8 cellular contexts compared by ENCODE assay signal in the genomic region with DNA sequence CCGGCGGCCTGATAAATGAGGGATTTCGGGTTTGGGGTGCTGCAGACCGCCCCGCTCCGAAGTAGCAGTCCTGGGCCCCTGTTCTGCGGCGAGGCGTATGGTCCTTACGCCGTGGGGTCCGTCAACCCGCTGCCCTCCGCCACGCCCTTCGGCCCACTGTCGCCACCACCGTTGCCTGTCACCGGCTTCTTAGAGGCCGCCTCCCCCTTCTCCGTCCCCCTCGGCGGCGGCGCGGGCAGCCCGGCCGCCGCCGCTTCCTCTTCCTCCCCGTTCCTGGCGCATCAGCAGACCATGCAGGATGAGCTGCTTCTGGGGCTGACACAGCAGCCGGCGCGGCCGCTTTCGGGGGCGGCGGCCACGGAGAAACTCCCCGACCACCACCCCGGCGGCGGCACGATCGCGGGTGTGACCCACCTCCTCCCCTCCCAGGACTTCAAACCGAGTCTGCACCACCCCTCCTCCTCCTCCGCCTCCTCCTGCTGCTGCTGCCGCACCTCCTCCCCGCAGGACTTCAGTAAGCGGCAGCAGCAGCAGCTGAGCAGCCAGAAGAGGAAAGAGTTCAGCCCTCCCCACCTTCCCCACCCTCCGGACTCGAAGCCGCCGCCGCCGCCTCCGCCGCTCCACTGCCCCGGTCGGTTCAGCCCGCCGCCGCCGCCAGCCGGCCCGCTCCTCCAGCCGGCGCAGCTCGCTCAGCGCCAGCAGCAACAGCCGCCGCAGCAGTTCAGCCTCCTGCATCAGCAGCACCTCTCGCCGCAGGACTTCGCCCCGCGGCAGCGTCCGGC. TPM values are rescaled to one million over a fixed set of nuclear protein-coding genes. Genes with fewer than 3 reads are reported as not detected.
DNase-seq lines count a peak whose midpoint lies in the region; ATAC-seq and TF ChIP-seq lines count a peak whose summit lies in the region.

No MANE protein-coding gene starts in this region.

- no peak for TF ChIP-seq POLR2A in ovary (IDR thresholded peaks at IDR 0.05)
- TF ChIP-seq POLR2A in thyroid gland (IDR thresholded peaks at IDR 0.05) = peak in 1 of 2 donors; percentile 81

- H3K27ac ChIP-seq in DOHH2 (ENCODE audit: low read depth, low read length) = peak overlapping the region; percentile 91
- H3K27ac ChIP-seq in ovary = peak overlapping the region; percentile 92 to 100
- H3K27ac ChIP-seq in thyroid gland = peak overlapping the region; percentile 97 to 99 (median 99)

- H3K27me3 ChIP-seq in DOHH2 (ENCODE audit: control insufficient read depth, low read length) (no peaks in the 10 kb centered on the region), ovary (no peaks in the 10 kb centered on the region), thyroid gland (no peaks in the 10 kb centered on the region)

- intact Hi-C loops in head of caudate nucleus (cut with DNase I) (loop anchor here (2.0 to 5.0 kb wide), 2 partner anchors 146 to 159 kb away; no protein-coding TSS in a partner anchor), ovary (cut with DNase I) (loop anchor here in 3 of 4 donors (2.0 to 10.0 kb wide), 5 partner anchors 142 to 1358 kb away; partner anchors contain the start of gene FBXL5 (in 2 of the 3)), thyroid gland (cut with DNase I) (no loop called here)

- H4K20me1 ChIP-seq in DOHH2 (ENCODE audit: control insufficient read depth, insufficient read depth, low read depth, low read length) = no peaks in the 10 kb centered on the region

- no peaks in the 10 kb centered on the region for H3K36me3 Mint-ChIP-seq in activated naive CD8-positive, alpha-beta T cell

- WGBS in ovary, 3 donors = 0 to 1% (median 1%) methylated on average over 56 to 81 of the region's 81 CpGs
- 0 to 1% methylated on average over 8 to 58 of the region's 81 CpGs for WGBS in thyroid gland, 2 donors

- TF ChIP-seq CTCF in DOHH2 (IDR thresholded peaks at IDR 0.05; ENCODE audit: low read depth, low read length, poor library complexity, severe bottlenecking) (no peak), ovary (IDR thresholded peaks at IDR 0.05) (no peak), thyroid gland (IDR thresholded peaks at IDR 0.05) (no peak)

- in situ Hi-C loops in KBM-7 (cut with MboI; ENCODE audit: low pct_unique_long_range_greater_than_20kb, low sequenced_read_pairs) = no loop called here

- peaks cover 34% of the 10 kb centered on the region for H3K79me2 ChIP-seq in DOHH2 (ENCODE audit: control insufficient read depth, low read length)

- peak; percentile 84 for DNase-seq in KBM-7
- peak; percentile 71 for DNase-seq in SKM-1 (lab: John Stamatoyannopoulos, UW; ENCODE audit: unreplicated experiment)
- DNase-seq in head of caudate nucleus = peak; percentile 53 to 91 (median 81)
- DNase-seq in ovary = peak; percentile 67 to 79 (median 77)
- peak; percentile 80 to 86 for DNase-seq in thyroid gland

- ATAC-seq in GM21723 (IDR thresholded peaks at IDR 0.05; ENCODE audit: unreplicated experiment) = peak; percentile 23

- H3K36me3 ChIP-seq in DOHH2 (ENCODE audit: control insufficient read depth, low read length) (peaks cover 4% of the 10 kb centered on the region), ovary (no peaks in the 10 kb centered on the region), thyroid gland (no peaks in the 10 kb centered on the region)

- H3K4me1 ChIP-seq in DOHH2 (ENCODE audit: control insufficient read depth, low read length) (peaks cover 29% of the 10 kb centered on the region), ovary (ENCODE audit: insufficient read depth) (no peaks in the 10 kb centered on the region), thyroid gland (peaks cover 10 to 11% of the 10 kb centered on the region in 2 donors)

- H3K4me1 Mint-ChIP-seq in activated naive CD8-positive, alpha-beta T cell (ENCODE audit: low read depth) = peaks cover 25% of the 10 kb centered on the region

- H3F3A ChIP-seq in DOHH2 (ENCODE audit: control insufficient read depth, insufficient read depth) = peaks cover 7% of the 10 kb centered on the region

- peak overlapping the region; percentile 85 for H3K27ac Mint-ChIP-seq in activated naive CD8-positive, alpha-beta T cell

- no peaks in the 10 kb centered on the region for H3K9me3 Mint-ChIP-seq in activated naive CD8-positive, alpha-beta T cell (ENCODE audit: low read depth)

- H3K4me2 ChIP-seq in DOHH2 (ENCODE audit: low read length) = peak overlapping the region; percentile 68

- H3K4me3 ChIP-seq in DOHH2 (ENCODE audit: low read length) = peak overlapping the region; percentile 90
- peak overlapping the region; percentile 98 for H3K4me3 ChIP-seq in ovary
- peak overlapping the region; percentile 56 to 93 (median 92) for H3K4me3 ChIP-seq in thyroid gland (replicated peaks in 1 of 3)

- peak overlapping the region; percentile 87 for H3K4me3 Mint-ChIP-seq in activated naive CD8-positive, alpha-beta T cell

- H3K9me3 ChIP-seq in DOHH2 (ENCODE audit: control insufficient read depth, insufficient read depth, low read length) (no peaks in the 10 kb centered on the region), ovary (no peaks in the 10 kb centered on the region), thyroid gland (no peaks in the 10 kb centered on the region)

- no peaks in the 10 kb centered on the region for H3K9me2 ChIP-seq in DOHH2 (replicated peaks; ENCODE audit: control insufficient read depth, low read length)

- TF ChIP-seq EP300 in ovary (IDR thresholded peaks at IDR 0.05) = no peak

- no peaks in the 10 kb centered on the region for H3K27me3 Mint-ChIP-seq in activated naive CD8-positive, alpha-beta T cell

RNA-seq across cellular contexts. Expression of gene CPEB2, which starts 0.6 kb away (rescaled TPM):
- total RNA-seq in ovary (10 to 100 TPM in 6 of 7 donors, 1 to 10 TPM in 1; 9.9 to 18.6 (median 14.5) TPM), thyroid gland (10 to 100 TPM; 12.5 to 24.3 (median 16.4) TPM)
- 10 to 100 TPM in 1 of 2 donors, 1 to 10 TPM in 1; 4.4 to 12.3 TPM for polyA plus RNA-seq in ovary

Comparison
In these comparisons a context has a peak if more than half of its experiments do, and no peak if none do; other contexts are left out.
1. Peak in every context shown above with its lines: DNase-seq, ATAC-seq, H3K4me3 ChIP-seq and H3K27ac ChIP-seq.